In genomic region chr1:12206792-12207424, GRCh38 we compare ENCODE assay signal across 17 cellular contexts. TPM values are rescaled to one million over a fixed set of nuclear protein-coding genes. Genes with fewer than 3 reads are reported as not detected.
DNase-seq lines count a peak whose midpoint lies in the region; ATAC-seq and TF ChIP-seq lines count a peak whose summit lies in the region.
"Had no signal": no experiment of that assay in that cellular context is flagged by ENCODE, and none has a peak within 500 bp of the region (broad histone marks: within the 10 kb centered on the region; RNA-seq: fewer than 3 reads in every experiment).

No MANE protein-coding gene starts in this region.

- H3K36me3 Mint-ChIP-seq in activated T-cell treated with anti-CD3 and anti-CD28 coated beads, Interleukin-2, amount 50 U/mL, for 72 hours (ENCODE audit: insufficient read depth in 2 of 2) = peaks cover 7 to 13% of the 10 kb centered on the region in 2 donors
- no peaks in the 10 kb centered on the region for H3K36me3 Mint-ChIP-seq in GM23338 (ENCODE audit: low read depth)
- H3K36me3 Mint-ChIP-seq in T-helper 17 cell (ENCODE audit: low read depth) = peaks cover 11% of the 10 kb centered on the region
- no peaks in the 10 kb centered on the region for H3K36me3 Mint-ChIP-seq in neural progenitor cell
- H3K36me3 Mint-ChIP-seq: brain had no signal

- H3K4me1 ChIP-seq in GM23338 (ENCODE audit: insufficient read depth) (peaks cover 9% of the 10 kb centered on the region), neural progenitor cell (no peaks in the 10 kb centered on the region)
- H3K4me1 ChIP-seq: Caco-2 had no signal

- H3K27me3 ChIP-seq in GM23338 (ENCODE audit: insufficient read depth) (no peaks in the 10 kb centered on the region), neural progenitor cell (no peaks in the 10 kb centered on the region)
- H3K27me3 ChIP-seq: heart right ventricle had no signal

- H3K27ac Mint-ChIP-seq in activated T-cell treated with anti-CD3 and anti-CD28 coated beads, Interleukin-2, amount 50 U/mL, for 72 hours = no peak overlapping the region
- H3K27ac Mint-ChIP-seq in GM23338 = no peak overlapping the region
- peak overlapping the region; percentile 89 for H3K27ac Mint-ChIP-seq in T-helper 17 cell
- peak overlapping the region; percentile 11 for H3K27ac Mint-ChIP-seq in neural progenitor cell
- H3K27ac Mint-ChIP-seq: progenitor cell of endocrine pancreas had no signal

- H3K9me3 Mint-ChIP-seq in activated T-cell treated with anti-CD3 and anti-CD28 coated beads, Interleukin-2, amount 50 U/mL, for 72 hours = no peaks in the 10 kb centered on the region
- H3K9me3 Mint-ChIP-seq in GM23338 = no peaks in the 10 kb centered on the region
- no peaks in the 10 kb centered on the region for H3K9me3 Mint-ChIP-seq in neural progenitor cell
- H3K9me3 Mint-ChIP-seq: naive thymus-derived CD4-positive, alpha-beta T cell had no signal

- H3K27ac ChIP-seq in GM23338 (ENCODE audit: low read depth) (no peak overlapping the region), neural progenitor cell (no peak overlapping the region)
- H3K27ac ChIP-seq: heart right ventricle had no signal

- H3K4me2 ChIP-seq in GM23338 (no peak overlapping the region), neural progenitor cell (no peak overlapping the region)

- ATAC-seq in activated T-cell treated with anti-CD3 and anti-CD28 coated beads, Interleukin-2, amount 50 U/mL, for 72 hours (replicated peaks in 1 of 2) = no peak
- ATAC-seq in GM23338 = no peak
- ATAC-seq in T-helper 17 cell = no peak
- no peak for ATAC-seq in HG03159 (IDR thresholded peaks at IDR 0.05; ENCODE audit: unreplicated experiment)
- no peak for ATAC-seq in HG03460 (IDR thresholded peaks at IDR 0.05; ENCODE audit: unreplicated experiment)
- ATAC-seq: GM12878; heart right ventricle; naive thymus-derived CD4-positive, alpha-beta T cell had no signal

- H3K27me3 Mint-ChIP-seq in activated T-cell treated with anti-CD3 and anti-CD28 coated beads, Interleukin-2, amount 50 U/mL, for 72 hours (ENCODE audit: low read depth) = no peaks in the 10 kb centered on the region
- H3K27me3 Mint-ChIP-seq in GM23338 (ENCODE audit: insufficient read depth, low read depth, poor library complexity) = peaks cover 1% of the 10 kb centered on the region
- H3K27me3 Mint-ChIP-seq in T-helper 17 cell = no peaks in the 10 kb centered on the region
- peaks cover 10% of the 10 kb centered on the region for H3K27me3 Mint-ChIP-seq in neural progenitor cell (ENCODE audit: insufficient read depth, low read depth)
- H3K27me3 Mint-ChIP-seq: naive thymus-derived CD4-positive, alpha-beta T cell; progenitor cell of endocrine pancreas had no signal

- H3K4me3 Mint-ChIP-seq in activated T-cell treated with anti-CD3 and anti-CD28 coated beads, Interleukin-2, amount 50 U/mL, for 72 hours = no peak overlapping the region
- H3K4me3 Mint-ChIP-seq in GM23338 = no peak overlapping the region
- H3K4me3 Mint-ChIP-seq in T-helper 17 cell = no peak overlapping the region
- H3K4me3 Mint-ChIP-seq in neural progenitor cell = no peak overlapping the region
- H3K4me3 Mint-ChIP-seq: brain; naive thymus-derived CD4-positive, alpha-beta T cell had no signal

- H3K36me3 ChIP-seq in GM23338 (ENCODE audit: insufficient read depth) (no peaks in the 10 kb centered on the region), neural progenitor cell (no peaks in the 10 kb centered on the region)

- no peak for TF ChIP-seq CTCF in GM23338 (conservative IDR thresholded peaks at IDR 0.05; ENCODE audit: low read depth in 2 of 2)
- TF ChIP-seq CTCF in neural progenitor cell (IDR thresholded peaks at IDR 0.05) = no peak

- H2AFZ ChIP-seq in GM23338 (0 out of 2 replicates have a peak overlapping the region, but pooled peaks have one; percentile 32), neural progenitor cell (replicated peaks) (no peak overlapping the region)

- H3K4me3 ChIP-seq in GM23338 (no peak overlapping the region), neural progenitor cell (no peak overlapping the region)
- H3K4me3 ChIP-seq: GM12878, heart right ventricle had no signal

- no peak overlapping the region for H3K9ac ChIP-seq in neural progenitor cell

- DNase-seq in activated T-cell treated with anti-CD3 and anti-CD28 coated beads, Interleukin-2, amount 50 U/mL, for 1 hour = peak; percentile 32
- DNase-seq in activated T-cell treated with anti-CD3 and anti-CD28 coated beads, Interleukin-2, amount 50 U/mL, for 72 hours = no peak
- no peak for DNase-seq in GM23338 (ENCODE audit: low spot score)
- DNase-seq in T-helper 17 cell = no peak
- no peak for DNase-seq in neural progenitor cell (ENCODE audit: low spot score)
- no peak for DNase-seq in NCI-H1048 (lab: John Stamatoyannopoulos, UW)
- DNase-seq: Caco-2; heart right ventricle; naive thymus-derived CD4-positive, alpha-beta T cell; NCI-H446; stimulated activated CD4-positive, alpha-beta T cell treated with anti-CD3 and anti-CD28 coated beads, Interleukin-4, amount 100 ng/mL, for 24 hours had no signal

- peaks cover 60% of the 10 kb centered on the region for H3K4me1 Mint-ChIP-seq in activated T-cell treated with anti-CD3 and anti-CD28 coated beads, Interleukin-2, amount 50 U/mL, for 72 hours (ENCODE audit: low read depth)
- H3K4me1 Mint-ChIP-seq in GM23338 (peaks cover 30% of the 10 kb centered on the region), T-helper 17 cell (peaks cover 55% of the 10 kb centered on the region), neural progenitor cell (peaks cover 19% of the 10 kb centered on the region)

- H3K9me2 ChIP-seq in GM23338 (ENCODE audit: insufficient read depth) = no peaks in the 10 kb centered on the region

- H4K20me1 ChIP-seq in GM23338 (replicated peaks; ENCODE audit: insufficient read depth) (no peaks in the 10 kb centered on the region), neural progenitor cell (ENCODE audit: low read depth) (no peaks in the 10 kb centered on the region)

- H3K9me3 ChIP-seq in T-helper 17 cell (ENCODE audit: control insufficient read depth, low read length, poor library complexity, severe bottlenecking) = no peaks in the 10 kb centered on the region
- H3K9me3 ChIP-seq in neural progenitor cell (ENCODE audit: low read depth) = no peaks in the 10 kb centered on the region
- H3K9me3 ChIP-seq: Caco-2, heart right ventricle had no signal

- H3F3A ChIP-seq in GM23338 (replicated peaks; ENCODE audit: low read depth) = no peaks in the 10 kb centered on the region
- no peaks in the 10 kb centered on the region for H3F3A ChIP-seq in neural progenitor cell (ENCODE audit: low read depth)

- H3K79me2 ChIP-seq in GM23338 (replicated peaks; ENCODE audit: insufficient read depth) (no peaks in the 10 kb centered on the region), neural progenitor cell (ENCODE audit: low read depth) (no peaks in the 10 kb centered on the region)

RNA-seq across cellular contexts. Expression of gene VPS13D, which starts 22.9 kb away (rescaled TPM):
- 10 to 100 TPM; 36.0 to 40.5 TPM for total RNA-seq in activated T-cell treated with anti-CD3 and anti-CD28 coated beads, Interleukin-2, amount 50 U/mL, for 72 hours
- total RNA-seq in GM23338 (2014; rRNA removed; shearing (Covaris generic)) = 34.7 and 34.9 TPM in 2 replicates
- polyA plus RNA-seq in GM23338 (2016; fragmentation: Nextera tagmentation; extraction: Ambion mirVana) = 7.5 and 10.7 TPM in 2 replicates
- total RNA-seq in T-helper 17 cell = 10 to 100 TPM; 63.5 to 67.6 TPM
- total RNA-seq in neural progenitor cell (ENCODE audit: low replicate concordance) = 15.1 and 16.4 TPM in 2 replicates

RNA-seq across cellular contexts. Expression of gene TNFRSF1B, which starts 40.1 kb away (rescaled TPM):
- 100 to 1,000 TPM in 1 of 2 donors, 10 to 100 TPM in 1; 95.4 to 130 TPM for total RNA-seq in activated T-cell treated with anti-CD3 and anti-CD28 coated beads, Interleukin-2, amount 50 U/mL, for 72 hours
- 1.8 and 4.1 TPM in 2 replicates for total RNA-seq in GM23338 (2014; rRNA removed; shearing (Covaris generic))
- 0.68 and 0.91 TPM in 2 replicates for polyA plus RNA-seq in GM23338 (2016; fragmentation: Nextera tagmentation; extraction: Ambion mirVana)
- total RNA-seq in T-helper 17 cell = 100 to 1,000 TPM; 127 to 132 TPM
- total RNA-seq in neural progenitor cell (ENCODE audit: low replicate concordance) = 0.04 and 0.22 TPM in 2 replicates
- total RNA-seq: G401, progenitor cell of endocrine pancreas had no signal

Comparison
In these comparisons a context has a peak if more than half of its experiments do, and no peak if none do; other contexts are left out.
1. H3K27ac Mint-ChIP-seq: peak in T-helper 17 cell (single experiment) and neural progenitor cell (single experiment); none in activated T-cell treated with anti-CD3 and anti-CD28 coated beads, Interleukin-2, amount 50 U/mL, for 72 hours (single experiment) and GM23338 (single experiment).
2. RNA of gene TNFRSF1B, which starts 40.1 kb away (total RNA-seq): 127 to 132 TPM in T-helper 17 cell and 95.4 to 130 TPM in activated T-cell treated with anti-CD3 and anti-CD28 coated beads, Interleukin-2, amount 50 U/mL, for 72 hours; 1.8 to 4.1 TPM in GM23338 and 0.04 to 0.22 TPM in neural progenitor cell; every median in the first group is over 10 times any median in the second.